8 cellular contexts compared by ENCODE assay signal in the genomic region with DNA sequence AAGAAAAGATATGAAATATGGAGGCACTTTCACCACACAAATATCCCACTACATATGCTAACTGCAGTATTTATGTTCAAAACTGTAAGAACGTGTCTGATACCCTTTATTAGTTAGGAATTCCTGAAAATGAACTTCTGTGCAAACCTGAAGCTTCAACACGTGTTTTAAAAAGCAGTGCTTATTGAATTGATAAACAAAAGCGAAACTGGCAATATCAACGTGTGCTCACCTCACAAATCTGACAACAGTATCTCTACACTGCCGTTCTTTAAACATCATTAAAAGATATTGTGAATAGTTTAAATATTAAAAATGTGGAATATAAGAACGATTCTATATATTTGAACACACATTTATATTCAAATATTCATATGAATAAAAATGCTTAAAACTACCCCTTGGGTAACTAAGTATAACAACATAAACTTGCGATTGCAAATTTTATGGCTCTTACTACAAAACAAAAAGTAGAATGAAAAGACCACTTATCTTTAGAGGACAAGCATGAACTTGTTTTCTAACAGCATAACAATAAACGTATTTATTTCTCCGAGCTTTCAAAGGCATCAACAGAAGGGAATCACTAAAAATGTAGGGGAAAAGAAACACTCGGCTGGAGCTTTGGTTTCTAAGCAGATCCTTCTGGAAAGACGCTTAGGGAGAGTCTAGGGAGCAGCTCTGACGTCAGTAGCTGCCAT. TPM values are rescaled to one million over a fixed set of nuclear protein-coding genes. Genes with fewer than 3 reads are reported as not detected.
DNase-seq lines count a peak whose midpoint lies in the region; ATAC-seq and TF ChIP-seq lines count a peak whose summit lies in the region.

Gene LRP2BP, minus strand, starts transcription at position 670 of the 701 bp plus-strand sequence. CDS start 17,738 bp downstream, outside the sequence.

- H3K27me3 Mint-ChIP-seq in activated T-helper 17 cell treated with anti-CD3 and anti-CD28 coated beads, Interleukin-2, amount 50 U/mL, for 72 hours = no peaks in the 10 kb centered on the region

- DNase-seq in DMS53 (lab: John Stamatoyannopoulos, UW) (peak; percentile 39), globus pallidus (ENCODE audit: low spot score) (peak; percentile 97), retinal pigment epithelial cell (ENCODE audit: low read depth) (peak; percentile 75), NCI-H524 (lab: John Stamatoyannopoulos, UW) (no peak)
- DNase-seq in Jurkat, Clone E6-1 (ENCODE audit: low read depth, low spot score) = peak; percentile 71

- peaks cover 49% of the 10 kb centered on the region for H3K36me3 Mint-ChIP-seq in activated T-helper 17 cell treated with anti-CD3 and anti-CD28 coated beads, Interleukin-2, amount 50 U/mL, for 72 hours (ENCODE audit: low read depth)

- H3K27ac Mint-ChIP-seq in activated T-helper 17 cell treated with anti-CD3 and anti-CD28 coated beads, Interleukin-2, amount 50 U/mL, for 72 hours = peak within 1 kb of the TSS; percentile 85

- H3K4me3 ChIP-seq in Jurkat, Clone E6-1 (ENCODE audit: low read length) = peak within 1 kb of the TSS; percentile 59
- peak within 1 kb of the TSS; percentile 72 for H3K4me3 ChIP-seq in retinal pigment epithelial cell (ENCODE audit: low read length)

- H3K4me1 Mint-ChIP-seq in activated T-helper 17 cell treated with anti-CD3 and anti-CD28 coated beads, Interleukin-2, amount 50 U/mL, for 72 hours = peaks cover 24% of the 10 kb centered on the region

- no peaks in the 10 kb centered on the region for H3K9me3 Mint-ChIP-seq in activated T-helper 17 cell treated with anti-CD3 and anti-CD28 coated beads, Interleukin-2, amount 50 U/mL, for 72 hours

- ATAC-seq in activated T-helper 17 cell treated with anti-CD3 and anti-CD28 coated beads, Interleukin-2, amount 50 U/mL, for 72 hours (replicated peaks) = no peak
- ATAC-seq in HG02981 (IDR thresholded peaks at IDR 0.05; ENCODE audit: unreplicated experiment) = no peak
- no peak for ATAC-seq in HG02970 (IDR thresholded peaks at IDR 0.05; ENCODE audit: low FRiP score, unreplicated experiment)

- no peak for TF ChIP-seq CTCF in retinal pigment epithelial cell (conservative IDR thresholded peaks at IDR 0.05; ENCODE audit: low read depth, low read length)

- peak within 1 kb of the TSS; percentile 93 for H3K4me3 Mint-ChIP-seq in activated T-helper 17 cell treated with anti-CD3 and anti-CD28 coated beads, Interleukin-2, amount 50 U/mL, for 72 hours

RNA-seq across cellular contexts. Expression of gene LRP2BP, which starts in this region (rescaled TPM):
- polyA plus RNA-seq in Jurkat, Clone E6-1 (2012; ENCODE audit: insufficient read depth, insufficient read length) = 0.91 TPM
- 1 to 10 TPM; 1.2 to 5.7 TPM for total RNA-seq in activated T-helper 17 cell treated with anti-CD3 and anti-CD28 coated beads, Interleukin-2, amount 50 U/mL, for 72 hours

Comparison
In these comparisons a context has a peak if more than half of its experiments do, and no peak if none do; other contexts are left out.
1. DNase-seq: peak in DMS53 (single experiment), Jurkat, Clone E6-1 (single experiment), globus pallidus (single experiment) and retinal pigment epithelial cell (single experiment); none in NCI-H524 (0 of 2).